ENCODE assay signal across 8 cellular contexts in the genomic region with DNA sequence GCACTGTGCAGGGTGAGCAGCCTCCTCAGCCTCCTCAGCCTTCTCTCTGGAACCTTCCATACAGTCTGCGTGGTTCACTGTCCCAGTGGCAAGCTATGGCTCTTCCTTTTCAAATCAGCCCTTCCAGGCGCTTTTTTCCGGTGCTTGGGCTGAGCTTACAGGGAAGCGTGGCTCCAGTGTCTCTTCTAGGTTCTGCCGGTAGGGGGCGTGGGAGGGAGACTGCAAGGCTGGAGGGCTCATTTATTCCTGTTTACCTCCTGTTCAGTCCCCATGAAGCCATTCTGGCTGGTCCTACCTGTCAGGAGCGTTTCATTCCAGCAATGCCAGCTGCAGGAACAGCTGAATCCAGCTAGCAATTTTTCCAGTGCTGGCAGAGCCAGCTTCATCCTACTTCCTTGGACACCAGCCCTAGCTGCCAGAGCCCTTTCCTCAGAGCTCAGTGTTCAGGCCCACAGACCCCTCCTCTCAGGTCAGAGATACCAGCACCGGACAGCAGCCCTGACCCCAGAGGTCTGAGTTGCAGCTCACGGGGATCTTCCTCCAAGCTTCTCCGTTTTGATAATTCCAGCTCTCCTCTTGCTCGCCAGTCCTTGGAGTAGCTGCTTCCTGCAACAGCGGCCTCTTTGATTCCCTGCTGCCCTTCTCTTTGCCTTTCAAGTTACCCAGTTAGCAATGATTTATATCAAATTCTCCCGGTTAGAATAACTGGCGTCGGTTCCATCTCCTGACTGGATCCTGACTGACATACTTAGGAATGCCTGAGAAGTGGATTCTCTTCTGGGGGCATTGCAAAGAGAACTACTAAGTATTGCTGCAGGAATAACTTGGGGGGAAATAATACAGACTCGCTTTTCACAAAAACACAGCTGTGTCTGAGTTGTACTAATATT.
A peak's percentile ranks its signal among the peaks of the same experiment; 100 is the strongest.
DNase-seq lines count a peak whose midpoint lies in the region; ATAC-seq and TF ChIP-seq lines count a peak whose summit lies in the region.

No MANE protein-coding gene starts in this region.

- H3K36me3 ChIP-seq in Caco-2 (ENCODE audit: control insufficient read depth, insufficient read depth, low read length) = no peaks in the 10 kb centered on the region
- H3K36me3 ChIP-seq in GM23338 (ENCODE audit: insufficient read depth) = no peaks in the 10 kb centered on the region
- no peaks in the 10 kb centered on the region for H3K36me3 ChIP-seq in gastroesophageal sphincter

- H3K4me1 ChIP-seq in Caco-2 (no peaks in the 10 kb centered on the region), GM23338 (ENCODE audit: insufficient read depth) (peaks cover 13% of the 10 kb centered on the region; the same call in 1 of the 2 replicates), gastroesophageal sphincter (no peaks in the 10 kb centered on the region)

- TF ChIP-seq POLR2A in gastroesophageal sphincter (IDR thresholded peaks at IDR 0.05) = no peak

- POLR2A ChIA-PET in Caco-2 (lab: Charles Lee) (interaction anchor here (1.1 kb wide), 1 partner anchor 15 kb away, joined by 3 read pairs; no protein-coding TSS in a partner anchor), WTC11 (lab: Charles Lee) (interaction anchor here (1.4 kb wide), 1 partner anchor 15 kb away, joined by 6 read pairs; no protein-coding TSS in a partner anchor)

- no peaks in the 10 kb centered on the region for H3K79me2 ChIP-seq in GM23338 (replicated peaks; ENCODE audit: insufficient read depth)

- 0 out of 2 replicates have a peak, but pooled peaks cover 3% of the 10 kb centered on the region for H3F3A ChIP-seq in GM23338 (replicated peaks; ENCODE audit: low read depth)

- H4K20me1 ChIP-seq in GM23338 (replicated peaks; ENCODE audit: insufficient read depth) = no peaks in the 10 kb centered on the region

- DNase-seq in Caco-2 = peak in 1 of 2 experiments; percentile 49
- peak; percentile 85 for DNase-seq in GM23338 (ENCODE audit: low spot score)
- peak; percentile 80 for DNase-seq in WTC11 (ENCODE audit: low spot score)
- no peak for DNase-seq in left lobe of liver (ENCODE audit: low spot score)
- DNase-seq in NCI-H2081 treated with DMSO at 0.1 percent for 48 hours (lab: John Stamatoyannopoulos, UW) = no peak

- ATAC-seq in GM23338 (peak; percentile 85), WTC11 (peak; percentile 81), left lobe of liver (peak; percentile 33), HG03565 (IDR thresholded peaks at IDR 0.05; ENCODE audit: unreplicated experiment) (no peak), HG02571 (IDR thresholded peaks at IDR 0.05; ENCODE audit: unreplicated experiment) (no peak), gastroesophageal sphincter (no peak)

- H3K27me3 ChIP-seq in Caco-2 (replicated peaks; ENCODE audit: control insufficient read depth, insufficient read depth, low read length) (no peaks in the 10 kb centered on the region), GM23338 (ENCODE audit: insufficient read depth) (no peaks in the 10 kb centered on the region), gastroesophageal sphincter (peaks cover 12% of the 10 kb centered on the region)

- no peak for TF ChIP-seq EP300 in gastroesophageal sphincter (IDR thresholded peaks at IDR 0.05)

- H3K27me3 Mint-ChIP-seq in Caco-2 (ENCODE audit: insufficient read depth, unreplicated experiment) (peaks cover 3% of the 10 kb centered on the region), GM23338 (ENCODE audit: insufficient read depth, low read depth, poor library complexity) (no peaks in the 10 kb centered on the region), WTC11 (ENCODE audit: low read depth) (no peaks in the 10 kb centered on the region)

- CTCF ChIA-PET in Caco-2 (lab: Charles Lee) (interaction anchor here (0.6 to 2.3 kb wide), 7 partner anchors 10 to 768 kb away, joined by 3 to 11 read pairs (median 4); no protein-coding TSS in a partner anchor), WTC11 (lab: Charles Lee) (interaction anchor here (0.5 to 2.7 kb wide), 66 partner anchors 9 to 677 kb away, joined by 3 to 33 read pairs (median 4); a partner anchor contains a TSS)

- H3K36me3 Mint-ChIP-seq in Caco-2 (ENCODE audit: insufficient read depth, unreplicated experiment) = no peaks in the 10 kb centered on the region
- H3K36me3 Mint-ChIP-seq in GM23338 (ENCODE audit: low read depth) = no peaks in the 10 kb centered on the region
- no peaks in the 10 kb centered on the region for H3K36me3 Mint-ChIP-seq in WTC11

- H3K4me3 ChIP-seq in Caco-2 (ENCODE audit: low read depth, low read length) (no peak overlapping the region), GM23338 (no peak overlapping the region), gastroesophageal sphincter (no peak overlapping the region)

- no TSS peak for BruUV-seq in Caco-2 (replicated peaks; lab: Mats Ljungman, UMichigan)

- no peak overlapping the region for H3K4me2 ChIP-seq in GM23338

- no peak overlapping the region for H3K4me3 Mint-ChIP-seq in Caco-2 (ENCODE audit: unreplicated experiment)
- H3K4me3 Mint-ChIP-seq in GM23338 = no peak overlapping the region
- H3K4me3 Mint-ChIP-seq in WTC11 = no peak overlapping the region

- intact Hi-C loops in Caco-2 (cut with micrococcal nuclease; ENCODE audit: unreplicated experiment) = no loop called here

- H3K9me2 ChIP-seq in GM23338 (ENCODE audit: insufficient read depth) = no peaks in the 10 kb centered on the region

- TF ChIP-seq CTCF in Caco-2 (IDR thresholded peaks at IDR 0.05; ENCODE audit: insufficient read depth in 1 of 2, low read depth in 1 of 2, low read length in 1 of 2, severe bottlenecking in 1 of 2, unreplicated experiment in 1 of 2) (peak; percentile 41 to 57), GM23338 (conservative IDR thresholded peaks at IDR 0.05; ENCODE audit: low read depth in 2 of 2) (peak; percentile 72 to 76), WTC11 (IDR thresholded peaks at IDR 0.05) (peak; percentile 81), gastroesophageal sphincter (IDR thresholded peaks at IDR 0.05) (no peak)

- WGBS in gastroesophageal sphincter (ENCODE audit: low coverage in 1 of 2), 2 donors = 60 to 68% methylated on average over 2 to 15 of the region's 16 CpGs

- H3K27ac Mint-ChIP-seq in Caco-2 (ENCODE audit: unreplicated experiment) = no peak overlapping the region
- H3K27ac Mint-ChIP-seq in GM23338 = no peak overlapping the region
- H3K27ac Mint-ChIP-seq in WTC11 = peak overlapping the region; percentile 48

- H3K27ac ChIP-seq in GM23338 (ENCODE audit: low read depth) = no peak overlapping the region
- no peak overlapping the region for H3K27ac ChIP-seq in gastroesophageal sphincter

- H3K9me3 ChIP-seq in Caco-2 (no peaks in the 10 kb centered on the region), gastroesophageal sphincter (no peaks in the 10 kb centered on the region)

- H3K4me1 Mint-ChIP-seq in Caco-2 (ENCODE audit: low read depth, unreplicated experiment) (peaks cover 4% of the 10 kb centered on the region), GM23338 (peaks cover 18% of the 10 kb centered on the region; the same call in 2 of the 3 replicates), WTC11 (peaks cover 25% of the 10 kb centered on the region)

- H3K9me3 Mint-ChIP-seq in Caco-2 (ENCODE audit: unreplicated experiment) (no peaks in the 10 kb centered on the region), GM23338 (no peaks in the 10 kb centered on the region), WTC11 (no peaks in the 10 kb centered on the region)

- peak overlapping the region; percentile 73 for H2AFZ ChIP-seq in GM23338

TF ChIP-seq in GM23338, 12 proteins besides CTCF, POLR2A, EP300 and RAD21 (continues in another document):
- TF ChIP-seq CREB1 (CRISPR knock-in tag; IDR thresholded peaks at IDR 0.05; ENCODE audit: low read depth) = no peak

TF ChIP-seq in WTC11, 78 proteins besides CTCF, POLR2A, EP300 and RAD21:
- no peak for TF ChIP-seq ZNF232 (CRISPR knock-in tag; IDR thresholded peaks at IDR 0.05)

Comparison
In these comparisons a context has a peak if more than half of its experiments do, and no peak if none do; other contexts are left out.
1. DNase-seq: peak in GM23338 (single experiment) and WTC11 (single experiment); none in left lobe of liver (single experiment) and NCI-H2081 treated with DMSO at 0.1 percent for 48 hours (single experiment).
2. CTCF ChIP-seq: peak in Caco-2 (2 of 2), GM23338 (2 of 2) and WTC11 (single experiment); none in gastroesophageal sphincter (0 of 4).
3. ATAC-seq: peak in GM23338 (single experiment), WTC11 (single experiment) and left lobe of liver (single experiment); none in HG03565 (single experiment), HG02571 (single experiment) and gastroesophageal sphincter (single experiment).